In the genomic region with DNA sequence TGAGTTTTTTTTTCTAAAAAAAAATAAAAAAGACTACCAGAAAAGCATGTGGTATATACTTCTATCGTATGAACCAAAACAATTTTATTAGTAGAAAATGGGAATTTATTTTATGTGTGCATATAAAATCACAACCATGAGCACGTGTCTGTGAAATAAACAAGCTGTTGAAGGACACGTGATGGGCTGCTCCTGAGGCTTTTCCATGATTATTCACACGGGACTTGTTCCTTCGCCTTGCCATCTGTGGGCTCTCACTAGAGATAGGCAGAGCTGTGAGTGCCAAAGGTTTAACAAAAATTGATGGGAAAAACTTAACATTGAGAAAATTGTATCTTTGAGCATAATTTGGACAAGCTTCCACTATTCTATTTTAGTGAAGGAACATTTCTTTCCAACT, we compare ENCODE assay signal across 2 cellular contexts.
A peak's percentile ranks its signal among the peaks of the same experiment; 100 is the strongest.
TF ChIP-seq lines count a peak whose summit lies in the region.

No MANE protein-coding gene starts in this region.

TF ChIP-seq in HepG2, 621 proteins besides CTCF, POLR2A, EP300 and RAD21:
- TF ChIP-seq MAFG (CRISPR knock-in tag; IDR thresholded peaks at IDR 0.05) (no peak), MTF1 (CRISPR knock-in tag; IDR thresholded peaks at IDR 0.05) (no peak), TEAD3 (CRISPR knock-in tag; optimal IDR thresholded peaks at IDR 0.05; ENCODE audit: borderline replicate concordance) (no peak), ATM (IDR thresholded peaks at IDR 0.05; ENCODE audit: borderline replicate concordance) (no peak), PCBP2 (optimal IDR thresholded peaks at IDR 0.05; ENCODE audit: low read depth, low read length, poor library complexity, severe bottlenecking) (peak; percentile 14)

TF ChIP-seq in GM23338, 12 proteins besides CTCF, POLR2A, EP300 and RAD21:
- no peak for TF ChIP-seq CREB1 (CRISPR knock-in tag; IDR thresholded peaks at IDR 0.05; ENCODE audit: low read depth)
- TF ChIP-seq, protein P1, sequence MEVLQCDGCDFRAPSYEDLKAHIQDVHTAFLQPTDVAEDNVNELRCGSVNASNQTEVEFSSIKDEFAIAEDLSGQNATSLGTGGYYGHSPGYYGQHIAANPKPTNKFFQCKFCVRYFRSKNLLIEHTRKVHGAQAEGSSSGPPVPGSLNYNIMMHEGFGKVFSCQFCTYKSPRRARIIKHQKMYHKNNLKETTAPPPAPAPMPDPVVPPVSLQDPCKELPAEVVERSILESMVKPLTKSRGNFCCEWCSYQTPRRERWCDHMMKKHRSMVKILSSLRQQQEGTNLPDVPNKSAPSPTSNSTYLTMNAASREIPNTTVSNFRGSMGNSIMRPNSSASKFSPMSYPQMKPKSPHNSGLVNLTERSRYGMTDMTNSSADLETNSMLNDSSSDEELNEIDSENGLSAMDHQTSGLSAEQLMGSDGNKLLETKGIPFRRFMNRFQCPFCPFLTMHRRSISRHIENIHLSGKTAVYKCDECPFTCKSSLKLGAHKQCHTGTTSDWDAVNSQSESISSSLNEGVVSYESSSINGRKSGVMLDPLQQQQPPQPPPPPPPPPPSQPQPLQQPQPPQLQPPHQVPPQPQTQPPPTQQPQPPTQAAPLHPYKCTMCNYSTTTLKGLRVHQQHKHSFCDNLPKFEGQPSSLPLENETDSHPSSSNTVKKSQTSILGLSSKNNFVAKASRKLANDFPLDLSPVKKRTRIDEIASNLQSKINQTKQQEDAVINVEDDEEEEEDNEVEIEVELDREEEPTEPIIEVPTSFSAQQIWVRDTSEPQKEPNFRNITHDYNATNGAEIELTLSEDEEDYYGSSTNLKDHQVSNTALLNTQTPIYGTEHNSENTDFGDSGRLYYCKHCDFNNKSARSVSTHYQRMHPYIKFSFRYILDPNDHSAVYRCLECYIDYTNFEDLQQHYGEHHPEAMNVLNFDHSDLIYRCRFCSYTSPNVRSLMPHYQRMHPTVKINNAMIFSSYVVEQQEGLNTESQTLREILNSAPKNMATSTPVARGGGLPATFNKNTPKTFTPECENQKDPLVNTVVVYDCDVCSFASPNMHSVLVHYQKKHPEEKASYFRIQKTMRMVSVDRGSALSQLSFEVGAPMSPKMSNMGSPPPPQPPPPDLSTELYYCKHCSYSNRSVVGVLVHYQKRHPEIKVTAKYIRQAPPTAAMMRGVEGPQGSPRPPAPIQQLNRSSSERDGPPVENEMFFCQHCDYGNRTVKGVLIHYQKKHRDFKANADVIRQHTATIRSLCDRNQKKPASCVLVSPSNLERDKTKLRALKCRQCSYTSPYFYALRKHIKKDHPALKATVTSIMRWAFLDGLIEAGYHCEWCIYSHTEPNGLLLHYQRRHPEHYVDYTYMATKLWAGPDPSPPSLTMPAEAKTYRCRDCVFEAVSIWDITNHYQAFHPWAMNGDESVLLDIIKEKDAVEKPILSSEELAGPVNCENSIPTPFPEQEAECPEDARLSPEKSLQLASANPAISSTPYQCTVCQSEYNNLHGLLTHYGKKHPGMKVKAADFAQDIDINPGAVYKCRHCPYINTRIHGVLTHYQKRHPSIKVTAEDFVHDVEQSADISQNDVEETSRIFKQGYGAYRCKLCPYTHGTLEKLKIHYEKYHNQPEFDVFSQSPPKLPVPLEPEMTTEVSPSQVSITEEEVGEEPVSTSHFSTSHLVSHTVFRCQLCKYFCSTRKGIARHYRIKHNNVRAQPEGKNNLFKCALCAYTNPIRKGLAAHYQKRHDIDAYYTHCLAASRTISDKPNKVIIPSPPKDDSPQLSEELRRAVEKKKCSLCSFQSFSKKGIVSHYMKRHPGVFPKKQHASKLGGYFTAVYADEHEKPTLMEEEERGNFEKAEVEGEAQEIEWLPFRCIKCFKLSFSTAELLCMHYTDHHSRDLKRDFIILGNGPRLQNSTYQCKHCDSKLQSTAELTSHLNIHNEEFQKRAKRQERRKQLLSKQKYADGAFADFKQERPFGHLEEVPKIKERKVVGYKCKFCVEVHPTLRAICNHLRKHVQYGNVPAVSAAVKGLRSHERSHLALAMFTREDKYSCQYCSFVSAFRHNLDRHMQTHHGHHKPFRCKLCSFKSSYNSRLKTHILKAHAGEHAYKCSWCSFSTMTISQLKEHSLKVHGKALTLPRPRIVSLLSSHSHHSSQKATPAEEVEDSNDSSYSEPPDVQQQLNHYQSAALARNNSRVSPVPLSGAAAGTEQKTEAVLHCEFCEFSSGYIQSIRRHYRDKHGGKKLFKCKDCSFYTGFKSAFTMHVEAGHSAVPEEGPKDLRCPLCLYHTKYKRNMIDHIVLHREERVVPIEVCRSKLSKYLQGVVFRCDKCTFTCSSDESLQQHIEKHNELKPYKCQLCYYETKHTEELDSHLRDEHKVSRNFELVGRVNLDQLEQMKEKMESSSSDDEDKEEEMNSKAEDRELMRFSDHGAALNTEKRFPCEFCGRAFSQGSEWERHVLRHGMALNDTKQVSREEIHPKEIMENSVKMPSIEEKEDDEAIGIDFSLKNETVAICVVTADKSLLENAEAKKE (CRISPR knock-in tag; IDR thresholded peaks at IDR 0.05): no peak
- TF ChIP-seq ZNF114 (CRISPR knock-in tag; IDR thresholded peaks at IDR 0.05): no peak
- TF ChIP-seq ZNF331 (CRISPR knock-in tag; IDR thresholded peaks at IDR 0.05; ENCODE audit: low read depth): no peak
- TF ChIP-seq EZH2 (IDR thresholded peaks at IDR 0.05; ENCODE audit: low read depth, unreplicated experiment): no peak
- no peak for TF ChIP-seq POLR2AphosphoS5 (IDR thresholded peaks at IDR 0.05; ENCODE audit: low read depth)
- TF ChIP-seq JUNB (IDR thresholded peaks at IDR 0.05; ENCODE audit: unreplicated experiment): no peak
- TF ChIP-seq, protein P2, sequence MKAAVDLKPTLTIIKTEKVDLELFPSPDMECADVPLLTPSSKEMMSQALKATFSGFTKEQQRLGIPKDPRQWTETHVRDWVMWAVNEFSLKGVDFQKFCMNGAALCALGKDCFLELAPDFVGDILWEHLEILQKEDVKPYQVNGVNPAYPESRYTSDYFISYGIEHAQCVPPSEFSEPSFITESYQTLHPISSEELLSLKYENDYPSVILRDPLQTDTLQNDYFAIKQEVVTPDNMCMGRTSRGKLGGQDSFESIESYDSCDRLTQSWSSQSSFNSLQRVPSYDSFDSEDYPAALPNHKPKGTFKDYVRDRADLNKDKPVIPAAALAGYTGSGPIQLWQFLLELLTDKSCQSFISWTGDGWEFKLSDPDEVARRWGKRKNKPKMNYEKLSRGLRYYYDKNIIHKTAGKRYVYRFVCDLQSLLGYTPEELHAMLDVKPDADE (IDR thresholded peaks at IDR 0.05): no peak
- TF ChIP-seq NANOG (IDR thresholded peaks at IDR 0.05; ENCODE audit: borderline replicate concordance): no peak
- no peak for TF ChIP-seq EZH2phosphoT487 (IDR thresholded peaks at IDR 0.05; ENCODE audit: unreplicated experiment)
- TF ChIP-seq STAT1 (IDR thresholded peaks at IDR 0.05; ENCODE audit: unreplicated experiment): no peak
- TF ChIP-seq, protein P3, sequence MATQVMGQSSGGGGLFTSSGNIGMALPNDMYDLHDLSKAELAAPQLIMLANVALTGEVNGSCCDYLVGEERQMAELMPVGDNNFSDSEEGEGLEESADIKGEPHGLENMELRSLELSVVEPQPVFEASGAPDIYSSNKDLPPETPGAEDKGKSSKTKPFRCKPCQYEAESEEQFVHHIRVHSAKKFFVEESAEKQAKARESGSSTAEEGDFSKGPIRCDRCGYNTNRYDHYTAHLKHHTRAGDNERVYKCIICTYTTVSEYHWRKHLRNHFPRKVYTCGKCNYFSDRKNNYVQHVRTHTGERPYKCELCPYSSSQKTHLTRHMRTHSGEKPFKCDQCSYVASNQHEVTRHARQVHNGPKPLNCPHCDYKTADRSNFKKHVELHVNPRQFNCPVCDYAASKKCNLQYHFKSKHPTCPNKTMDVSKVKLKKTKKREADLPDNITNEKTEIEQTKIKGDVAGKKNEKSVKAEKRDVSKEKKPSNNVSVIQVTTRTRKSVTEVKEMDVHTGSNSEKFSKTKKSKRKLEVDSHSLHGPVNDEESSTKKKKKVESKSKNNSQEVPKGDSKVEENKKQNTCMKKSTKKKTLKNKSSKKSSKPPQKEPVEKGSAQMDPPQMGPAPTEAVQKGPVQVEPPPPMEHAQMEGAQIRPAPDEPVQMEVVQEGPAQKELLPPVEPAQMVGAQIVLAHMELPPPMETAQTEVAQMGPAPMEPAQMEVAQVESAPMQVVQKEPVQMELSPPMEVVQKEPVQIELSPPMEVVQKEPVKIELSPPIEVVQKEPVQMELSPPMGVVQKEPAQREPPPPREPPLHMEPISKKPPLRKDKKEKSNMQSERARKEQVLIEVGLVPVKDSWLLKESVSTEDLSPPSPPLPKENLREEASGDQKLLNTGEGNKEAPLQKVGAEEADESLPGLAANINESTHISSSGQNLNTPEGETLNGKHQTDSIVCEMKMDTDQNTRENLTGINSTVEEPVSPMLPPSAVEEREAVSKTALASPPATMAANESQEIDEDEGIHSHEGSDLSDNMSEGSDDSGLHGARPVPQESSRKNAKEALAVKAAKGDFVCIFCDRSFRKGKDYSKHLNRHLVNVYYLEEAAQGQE (IDR thresholded peaks at IDR 0.05; ENCODE audit: unreplicated experiment): no peak
